In genomic region chr17:79647456-79647915, GRCh38 we compare ENCODE assay signal across 1 cellular context.
TF ChIP-seq lines count a peak whose summit lies in the region.

No MANE protein-coding gene starts in this region.

TF ChIP-seq in SK-N-SH treated with all-trans-retinoic acid at 6 μM for 48 hours, 23 proteins besides CTCF, POLR2A, EP300 and RAD21 (continued from another document):
- no peak for TF ChIP-seq CREB5 (CRISPR knock-in tag; IDR thresholded peaks at IDR 0.05; ENCODE audit: low read depth)
- TF ChIP-seq TCF4 (CRISPR knock-in tag; IDR thresholded peaks at IDR 0.05; ENCODE audit: borderline replicate concordance) = no peak
- TF ChIP-seq ZFP3 (CRISPR knock-in tag; IDR thresholded peaks at IDR 0.05) = no peak
- no peak for TF ChIP-seq CSRNP3 (CRISPR knock-in tag; IDR thresholded peaks at IDR 0.05)
- no peak for TF ChIP-seq BACH2 (CRISPR knock-in tag; IDR thresholded peaks at IDR 0.05; ENCODE audit: borderline replicate concordance)
- TF ChIP-seq ESRRG (CRISPR knock-in tag; IDR thresholded peaks at IDR 0.05) = no peak
- TF ChIP-seq TOX (CRISPR knock-in tag; IDR thresholded peaks at IDR 0.05; ENCODE audit: borderline replicate concordance) = no peak
